Comparison of ENCODE assay signal across 5 cellular contexts in genomic region chr1:120120525-120120924, GRCh38. TPM values are rescaled to one million over a fixed set of nuclear protein-coding genes. Genes with fewer than 3 reads are reported as not detected.
DNase-seq lines count a peak whose midpoint lies in the region; ATAC-seq, FAIRE-seq and TF ChIP-seq lines count a peak whose summit lies in the region.
"Not testable (repeated sequence)": the region's sequence is repeated elsewhere in the genome, so short reads cannot be mapped to it uniquely, and the experiment has no call there.

No MANE protein-coding gene starts in this region.

- in situ Hi-C loops in GM23248 (cut with MboI) = not testable (repeated sequence)

- not testable (repeated sequence) for H3K9me2 ChIP-seq in GM23248 (ENCODE audit: insufficient read depth)

- not testable (repeated sequence) for H4K20me1 ChIP-seq in GM23248 (ENCODE audit: insufficient read depth)

- intact Hi-C loops in Right ventricle myocardium superior (cut with DNase I); left lung (cut with DNase I); pancreas (cut with DNase I): not testable (repeated sequence)

- H3K4me3 ChIP-seq in GM23248, left lung, pancreas: not testable (repeated sequence)

- not testable (repeated sequence) for TF ChIP-seq CTCF in left lung (IDR thresholded peaks at IDR 0.05); pancreas (IDR thresholded peaks at IDR 0.05)

- not testable (repeated sequence) for H2AFZ ChIP-seq in GM23248

- peak overlapping the region; percentile 67 for H3K27ac ChIP-seq in GM23248
- not testable (repeated sequence) for H3K27ac ChIP-seq in left lung, pancreas

- FAIRE-seq in pancreas (lab: Jason Lieb, UNC) = not testable (repeated sequence)

- not testable (repeated sequence) for H3K9ac ChIP-seq in GM23248

- not testable (repeated sequence) for H3K79me2 ChIP-seq in GM23248 (ENCODE audit: insufficient read depth)

- peaks cover 32% of the 10 kb centered on the region for H3K4me1 ChIP-seq in GM23248 (ENCODE audit: insufficient read depth)
- peaks cover 0 to 13% of the 10 kb centered on the region in 2 donors for H3K4me1 ChIP-seq in left lung
- H3K4me1 ChIP-seq in pancreas = not testable (repeated sequence)

- peak overlapping the region; percentile 20 for H3K4me2 ChIP-seq in GM23248 (ENCODE audit: unreplicated experiment)

- DNase-seq in GM23248, Right ventricle myocardium superior, left lung, pancreas: not testable (repeated sequence)

- not testable (repeated sequence) for H3K9me3 ChIP-seq in GM23248 (ENCODE audit: low read depth); left lung; pancreas

- not testable (repeated sequence) for H3K36me3 ChIP-seq in GM23248 (ENCODE audit: low read depth); left lung; pancreas

- not testable (repeated sequence) for H3K27me3 ChIP-seq in GM23248 (replicated peaks; ENCODE audit: insufficient read depth); left lung; pancreas

- WGBS in GM23248 (ENCODE audit: low coverage in 1 of 2, low lambda C conversion rate in 2 of 2, missing lambda C conversion rate in 2 of 2), 2 experiments = 23 to 25% methylated on average over 2 of the region's 4 CpGs
- WGBS in pancreas, 2 donors = 30 to 60% methylated on average over 1 of the region's 4 CpGs

- peaks cover 17% of the 10 kb centered on the region for H3F3A ChIP-seq in GM23248 (ENCODE audit: insufficient read depth)

- ATAC-seq in SK-N-SH treated with all-trans-retinoic acid at 6 μM for 48 hours = peak; percentile 60
- ATAC-seq in Right ventricle myocardium superior (ENCODE audit: poor library complexity) = peak; percentile 34
- ATAC-seq in left lung = peak; percentile 43
- ATAC-seq in pancreas = peak in 3 of 4 donors; percentile 32 to 52 (median 41)

RNA-seq across cellular contexts. Expression of gene NOTCH2, which starts 51.1 kb away (rescaled TPM):
- 136 and 150 TPM in 2 replicates for total RNA-seq in GM23248 (2014; rRNA removed; shearing (Covaris generic))
- polyA plus RNA-seq in GM23248 (2016; fragmentation: Nextera tagmentation; extraction: Ambion mirVana) (44.8 and 45.2 TPM in 2 replicates), pancreas (1 to 10 TPM; 6.7 to 7.9 TPM)
- total RNA-seq in Right ventricle myocardium superior (20.1 TPM), left lung (100 to 1,000 TPM in 1 of 2 donors, 10 to 100 TPM in 1; 93.5 to 129 TPM), pancreas (10 to 100 TPM; 35.4 to 89.4 (median 49.6) TPM)

RNA-seq across cellular contexts. Expression of gene SEC22B, which starts 55.8 kb away (rescaled TPM):
- total RNA-seq in GM23248 (2014; rRNA removed; shearing (Covaris generic)) = 62.1 and 68.1 TPM in 2 replicates
- polyA plus RNA-seq in GM23248 (2016; fragmentation: Nextera tagmentation; extraction: Ambion mirVana) = 101 TPM in 2 replicates
- 12.4 TPM for total RNA-seq in Right ventricle myocardium superior
- 10 to 100 TPM; 35.8 to 36.1 TPM for total RNA-seq in left lung
- total RNA-seq in pancreas = 10 to 100 TPM; 12.0 to 18.0 (median 15.2) TPM
- polyA plus RNA-seq in pancreas = 10 to 100 TPM; 11.6 to 17.8 TPM
